In the genomic region with DNA sequence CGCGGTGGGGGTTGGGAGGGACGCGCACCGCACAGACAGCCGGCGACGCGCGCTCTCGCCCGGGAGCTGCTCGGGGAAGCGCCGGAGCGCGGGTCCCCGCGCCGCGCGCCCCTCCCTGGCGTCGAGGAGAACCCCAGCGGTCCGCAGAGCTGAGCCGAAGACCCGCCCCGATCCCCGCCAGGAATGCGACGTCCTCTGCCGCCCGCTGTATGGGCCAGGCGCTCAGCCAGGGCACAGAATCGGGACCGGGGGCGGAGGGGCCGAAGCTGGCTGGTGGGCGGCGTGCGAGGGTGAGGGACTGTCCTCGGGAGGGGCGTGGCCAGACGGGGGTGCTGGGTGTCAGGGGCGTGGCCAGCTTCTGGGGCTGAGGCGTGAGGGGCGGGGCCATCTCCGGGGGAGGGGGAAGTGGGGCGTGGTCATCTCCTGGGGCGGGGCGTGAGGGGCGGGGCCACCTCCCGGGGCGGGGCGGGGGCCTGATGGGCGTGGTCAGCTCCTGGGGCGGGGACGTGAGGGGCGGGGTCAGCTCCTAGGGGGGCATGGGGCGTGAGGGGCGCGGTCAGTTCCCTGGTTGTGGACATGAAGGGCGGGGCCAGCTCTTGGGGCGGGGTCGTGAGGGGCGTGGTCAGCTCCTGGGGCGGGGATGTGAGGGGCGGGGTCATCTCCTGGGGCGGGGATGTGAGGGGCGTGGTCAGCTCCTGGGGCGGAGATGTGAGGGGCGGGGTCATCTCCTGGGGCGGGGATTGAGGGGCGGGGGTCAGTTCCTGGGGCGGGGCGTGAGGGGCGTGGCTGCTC, we compare ENCODE assay signal across 1 cellular context.
TF ChIP-seq lines count a peak whose summit lies in the region.

No MANE protein-coding gene starts in this region.

TF ChIP-seq in K562, 482 proteins besides CTCF, POLR2A, EP300 and RAD21 (continued from another document and continues in another):
- TF ChIP-seq, protein P1, sequence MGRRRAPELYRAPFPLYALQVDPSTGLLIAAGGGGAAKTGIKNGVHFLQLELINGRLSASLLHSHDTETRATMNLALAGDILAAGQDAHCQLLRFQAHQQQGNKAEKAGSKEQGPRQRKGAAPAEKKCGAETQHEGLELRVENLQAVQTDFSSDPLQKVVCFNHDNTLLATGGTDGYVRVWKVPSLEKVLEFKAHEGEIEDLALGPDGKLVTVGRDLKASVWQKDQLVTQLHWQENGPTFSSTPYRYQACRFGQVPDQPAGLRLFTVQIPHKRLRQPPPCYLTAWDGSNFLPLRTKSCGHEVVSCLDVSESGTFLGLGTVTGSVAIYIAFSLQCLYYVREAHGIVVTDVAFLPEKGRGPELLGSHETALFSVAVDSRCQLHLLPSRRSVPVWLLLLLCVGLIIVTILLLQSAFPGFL (CRISPR knock-in tag; IDR thresholded peaks at IDR 0.05): no peak
- TF ChIP-seq TBP (optimal IDR thresholded peaks at IDR 0.05; ENCODE audit: low read depth, low read length) (no peak), ZNF551 (CRISPR knock-in tag; IDR thresholded peaks at IDR 0.05) (no peak), ZNF77 (CRISPR knock-in tag; IDR thresholded peaks at IDR 0.05) (no peak), MEF2D (tag; conservative IDR thresholded peaks at IDR 0.05; ENCODE audit: low read depth) (no peak), ZC3H4 (CRISPR knock-in tag; IDR thresholded peaks at IDR 0.05; ENCODE audit: borderline replicate concordance) (no peak), EP400 (IDR thresholded peaks at IDR 0.05) (no peak), PTBP1 (IDR thresholded peaks at IDR 0.05; ENCODE audit: low read depth, low read length) (no peak), NR2F6 (CRISPR knock-in tag; IDR thresholded peaks at IDR 0.05) (no peak), BRCA1 (IDR thresholded peaks at IDR 0.05) (no peak), BRCA1 (CRISPR knock-in tag; IDR thresholded peaks at IDR 0.05) (no peak), ZBTB17 (CRISPR knock-in tag; IDR thresholded peaks at IDR 0.05) (0 out of 2 replicates have a peak, but pooled peaks have one; percentile 40), FOXP1 (CRISPR knock-in tag; IDR thresholded peaks at IDR 0.05) (no peak), BMI1 (IDR thresholded peaks at IDR 0.05; ENCODE audit: low read length) (no peak), NR1H2 (CRISPR knock-in tag; IDR thresholded peaks at IDR 0.05) (no peak), NFRKB (IDR thresholded peaks at IDR 0.05; ENCODE audit: low read depth) (no peak), HDAC6 (IDR thresholded peaks at IDR 0.05; ENCODE audit: low read depth, low read length) (no peak), MCM5 (IDR thresholded peaks at IDR 0.05; ENCODE audit: low read depth) (no peak), THRAP3 (IDR thresholded peaks at IDR 0.05; ENCODE audit: borderline replicate concordance) (no peak), ZNF75A (CRISPR knock-in tag; IDR thresholded peaks at IDR 0.05) (no peak), TAF9B (IDR thresholded peaks at IDR 0.05; ENCODE audit: partially characterized antibody) (no peak), ZFP30 (CRISPR knock-in tag; IDR thresholded peaks at IDR 0.05; ENCODE audit: borderline replicate concordance) (no peak), PHB2 (IDR thresholded peaks at IDR 0.05; ENCODE audit: low read depth) (no peak), CEBPB (tag; IDR thresholded peaks at IDR 0.05) (no peak), ZBED1 (IDR thresholded peaks at IDR 0.05) (no peak), SMARCE1 (IDR thresholded peaks at IDR 0.05) (no peak), ZNF717 (CRISPR knock-in tag; IDR thresholded peaks at IDR 0.05) (no peak), RFX1 (IDR thresholded peaks at IDR 0.05) (no peak), ASH1L (IDR thresholded peaks at IDR 0.05; ENCODE audit: borderline replicate concordance, low read depth, partially characterized antibody) (no peak), PHF8 (IDR thresholded peaks at IDR 0.05; ENCODE audit: borderline replicate concordance, low read length) (peak; percentile 41; the same call in 1 of the 2 replicates), KAT7 (CRISPR knock-in tag; IDR thresholded peaks at IDR 0.05; ENCODE audit: borderline replicate concordance) (no peak), ZNF764 (CRISPR knock-in tag; IDR thresholded peaks at IDR 0.05; ENCODE audit: low read depth) (no peak), L3MBTL2 (IDR thresholded peaks at IDR 0.05) (peak; percentile 84), EWSR1 (IDR thresholded peaks at IDR 0.05; ENCODE audit: borderline replicate concordance, low read depth, partially characterized antibody) (no peak), BRD4 (IDR thresholded peaks at IDR 0.05) (no peak), NFYB (IDR thresholded peaks at IDR 0.05; ENCODE audit: extremely low read depth, insufficient read length) (no peak), HOXB6 (CRISPR knock-in tag; IDR thresholded peaks at IDR 0.05; ENCODE audit: borderline replicate concordance) (no peak), SIN3A (IDR thresholded peaks at IDR 0.05; ENCODE audit: borderline replicate concordance in 2 of 2, control insufficient read depth in 1 of 2, low read depth in 2 of 2, low read length in 2 of 2) (peak in 1 of 2 experiments; percentile 19; a peak in 1 of 4 replicates)
- TF ChIP-seq, protein P2, sequence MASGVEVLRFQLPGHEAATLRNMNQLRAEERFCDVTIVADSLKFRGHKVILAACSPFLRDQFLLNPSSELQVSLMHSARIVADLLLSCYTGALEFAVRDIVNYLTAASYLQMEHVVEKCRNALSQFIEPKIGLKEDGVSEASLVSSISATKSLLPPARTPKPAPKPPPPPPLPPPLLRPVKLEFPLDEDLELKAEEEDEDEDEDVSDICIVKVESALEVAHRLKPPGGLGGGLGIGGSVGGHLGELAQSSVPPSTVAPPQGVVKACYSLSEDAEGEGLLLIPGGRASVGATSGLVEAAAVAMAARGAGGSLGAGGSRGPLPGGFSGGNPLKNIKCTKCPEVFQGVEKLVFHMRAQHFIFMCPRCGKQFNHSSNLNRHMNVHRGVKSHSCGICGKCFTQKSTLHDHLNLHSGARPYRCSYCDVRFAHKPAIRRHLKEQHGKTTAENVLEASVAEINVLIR (CRISPR knock-in tag; IDR thresholded peaks at IDR 0.05): no peak
- TF ChIP-seq, protein P3, sequence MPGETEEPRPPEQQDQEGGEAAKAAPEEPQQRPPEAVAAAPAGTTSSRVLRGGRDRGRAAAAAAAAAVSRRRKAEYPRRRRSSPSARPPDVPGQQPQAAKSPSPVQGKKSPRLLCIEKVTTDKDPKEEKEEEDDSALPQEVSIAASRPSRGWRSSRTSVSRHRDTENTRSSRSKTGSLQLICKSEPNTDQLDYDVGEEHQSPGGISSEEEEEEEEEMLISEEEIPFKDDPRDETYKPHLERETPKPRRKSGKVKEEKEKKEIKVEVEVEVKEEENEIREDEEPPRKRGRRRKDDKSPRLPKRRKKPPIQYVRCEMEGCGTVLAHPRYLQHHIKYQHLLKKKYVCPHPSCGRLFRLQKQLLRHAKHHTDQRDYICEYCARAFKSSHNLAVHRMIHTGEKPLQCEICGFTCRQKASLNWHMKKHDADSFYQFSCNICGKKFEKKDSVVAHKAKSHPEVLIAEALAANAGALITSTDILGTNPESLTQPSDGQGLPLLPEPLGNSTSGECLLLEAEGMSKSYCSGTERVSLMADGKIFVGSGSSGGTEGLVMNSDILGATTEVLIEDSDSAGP (CRISPR knock-in tag; IDR thresholded peaks at IDR 0.05): no peak
- TF ChIP-seq, protein P4, sequence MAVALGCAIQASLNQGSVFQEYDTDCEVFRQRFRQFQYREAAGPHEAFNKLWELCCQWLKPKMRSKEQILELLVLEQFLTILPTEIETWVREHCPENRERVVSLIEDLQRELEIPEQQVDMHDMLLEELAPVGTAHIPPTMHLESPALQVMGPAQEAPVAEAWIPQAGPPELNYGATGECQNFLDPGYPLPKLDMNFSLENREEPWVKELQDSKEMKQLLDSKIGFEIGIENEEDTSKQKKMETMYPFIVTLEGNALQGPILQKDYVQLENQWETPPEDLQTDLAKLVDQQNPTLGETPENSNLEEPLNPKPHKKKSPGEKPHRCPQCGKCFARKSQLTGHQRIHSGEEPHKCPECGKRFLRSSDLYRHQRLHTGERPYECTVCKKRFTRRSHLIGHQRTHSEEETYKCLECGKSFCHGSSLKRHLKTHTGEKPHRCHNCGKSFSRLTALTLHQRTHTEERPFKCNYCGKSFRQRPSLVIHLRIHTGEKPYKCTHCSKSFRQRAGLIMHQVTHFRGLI (CRISPR knock-in tag; IDR thresholded peaks at IDR 0.05): no peak
- TF ChIP-seq, protein P5, sequence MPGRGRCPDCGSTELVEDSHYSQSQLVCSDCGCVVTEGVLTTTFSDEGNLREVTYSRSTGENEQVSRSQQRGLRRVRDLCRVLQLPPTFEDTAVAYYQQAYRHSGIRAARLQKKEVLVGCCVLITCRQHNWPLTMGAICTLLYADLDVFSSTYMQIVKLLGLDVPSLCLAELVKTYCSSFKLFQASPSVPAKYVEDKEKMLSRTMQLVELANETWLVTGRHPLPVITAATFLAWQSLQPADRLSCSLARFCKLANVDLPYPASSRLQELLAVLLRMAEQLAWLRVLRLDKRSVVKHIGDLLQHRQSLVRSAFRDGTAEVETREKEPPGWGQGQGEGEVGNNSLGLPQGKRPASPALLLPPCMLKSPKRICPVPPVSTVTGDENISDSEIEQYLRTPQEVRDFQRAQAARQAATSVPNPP (IDR thresholded peaks at IDR 0.05; ENCODE audit: borderline replicate concordance, insufficient read depth, insufficient read length): no peak
- TF ChIP-seq, protein P6, sequence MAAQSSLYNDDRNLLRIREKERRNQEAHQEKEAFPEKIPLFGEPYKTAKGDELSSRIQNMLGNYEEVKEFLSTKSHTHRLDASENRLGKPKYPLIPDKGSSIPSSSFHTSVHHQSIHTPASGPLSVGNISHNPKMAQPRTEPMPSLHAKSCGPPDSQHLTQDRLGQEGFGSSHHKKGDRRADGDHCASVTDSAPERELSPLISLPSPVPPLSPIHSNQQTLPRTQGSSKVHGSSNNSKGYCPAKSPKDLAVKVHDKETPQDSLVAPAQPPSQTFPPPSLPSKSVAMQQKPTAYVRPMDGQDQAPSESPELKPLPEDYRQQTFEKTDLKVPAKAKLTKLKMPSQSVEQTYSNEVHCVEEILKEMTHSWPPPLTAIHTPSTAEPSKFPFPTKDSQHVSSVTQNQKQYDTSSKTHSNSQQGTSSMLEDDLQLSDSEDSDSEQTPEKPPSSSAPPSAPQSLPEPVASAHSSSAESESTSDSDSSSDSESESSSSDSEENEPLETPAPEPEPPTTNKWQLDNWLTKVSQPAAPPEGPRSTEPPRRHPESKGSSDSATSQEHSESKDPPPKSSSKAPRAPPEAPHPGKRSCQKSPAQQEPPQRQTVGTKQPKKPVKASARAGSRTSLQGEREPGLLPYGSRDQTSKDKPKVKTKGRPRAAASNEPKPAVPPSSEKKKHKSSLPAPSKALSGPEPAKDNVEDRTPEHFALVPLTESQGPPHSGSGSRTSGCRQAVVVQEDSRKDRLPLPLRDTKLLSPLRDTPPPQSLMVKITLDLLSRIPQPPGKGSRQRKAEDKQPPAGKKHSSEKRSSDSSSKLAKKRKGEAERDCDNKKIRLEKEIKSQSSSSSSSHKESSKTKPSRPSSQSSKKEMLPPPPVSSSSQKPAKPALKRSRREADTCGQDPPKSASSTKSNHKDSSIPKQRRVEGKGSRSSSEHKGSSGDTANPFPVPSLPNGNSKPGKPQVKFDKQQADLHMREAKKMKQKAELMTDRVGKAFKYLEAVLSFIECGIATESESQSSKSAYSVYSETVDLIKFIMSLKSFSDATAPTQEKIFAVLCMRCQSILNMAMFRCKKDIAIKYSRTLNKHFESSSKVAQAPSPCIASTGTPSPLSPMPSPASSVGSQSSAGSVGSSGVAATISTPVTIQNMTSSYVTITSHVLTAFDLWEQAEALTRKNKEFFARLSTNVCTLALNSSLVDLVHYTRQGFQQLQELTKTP (IDR thresholded peaks at IDR 0.05; ENCODE audit: low read depth in 1 of 2, partially characterized antibody in 2 of 2): no peak
- TF ChIP-seq, protein P7, sequence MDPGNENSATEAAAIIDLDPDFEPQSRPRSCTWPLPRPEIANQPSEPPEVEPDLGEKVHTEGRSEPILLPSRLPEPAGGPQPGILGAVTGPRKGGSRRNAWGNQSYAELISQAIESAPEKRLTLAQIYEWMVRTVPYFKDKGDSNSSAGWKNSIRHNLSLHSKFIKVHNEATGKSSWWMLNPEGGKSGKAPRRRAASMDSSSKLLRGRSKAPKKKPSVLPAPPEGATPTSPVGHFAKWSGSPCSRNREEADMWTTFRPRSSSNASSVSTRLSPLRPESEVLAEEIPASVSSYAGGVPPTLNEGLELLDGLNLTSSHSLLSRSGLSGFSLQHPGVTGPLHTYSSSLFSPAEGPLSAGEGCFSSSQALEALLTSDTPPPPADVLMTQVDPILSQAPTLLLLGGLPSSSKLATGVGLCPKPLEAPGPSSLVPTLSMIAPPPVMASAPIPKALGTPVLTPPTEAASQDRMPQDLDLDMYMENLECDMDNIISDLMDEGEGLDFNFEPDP (CRISPR knock-in tag; IDR thresholded peaks at IDR 0.05): no peak
- TF ChIP-seq, protein P8, sequence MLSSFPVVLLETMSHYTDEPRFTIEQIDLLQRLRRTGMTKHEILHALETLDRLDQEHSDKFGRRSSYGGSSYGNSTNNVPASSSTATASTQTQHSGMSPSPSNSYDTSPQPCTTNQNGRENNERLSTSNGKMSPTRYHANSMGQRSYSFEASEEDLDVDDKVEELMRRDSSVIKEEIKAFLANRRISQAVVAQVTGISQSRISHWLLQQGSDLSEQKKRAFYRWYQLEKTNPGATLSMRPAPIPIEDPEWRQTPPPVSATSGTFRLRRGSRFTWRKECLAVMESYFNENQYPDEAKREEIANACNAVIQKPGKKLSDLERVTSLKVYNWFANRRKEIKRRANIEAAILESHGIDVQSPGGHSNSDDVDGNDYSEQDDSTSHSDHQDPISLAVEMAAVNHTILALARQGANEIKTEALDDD (IDR thresholded peaks at IDR 0.05): no peak
- TF ChIP-seq, protein P9, sequence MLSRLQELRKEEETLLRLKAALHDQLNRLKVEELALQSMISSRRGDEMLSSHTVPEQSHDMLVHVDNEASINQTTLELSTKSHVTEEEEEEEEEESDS (CRISPR knock-in tag; IDR thresholded peaks at IDR 0.05): no peak
- TF ChIP-seq, protein P10, sequence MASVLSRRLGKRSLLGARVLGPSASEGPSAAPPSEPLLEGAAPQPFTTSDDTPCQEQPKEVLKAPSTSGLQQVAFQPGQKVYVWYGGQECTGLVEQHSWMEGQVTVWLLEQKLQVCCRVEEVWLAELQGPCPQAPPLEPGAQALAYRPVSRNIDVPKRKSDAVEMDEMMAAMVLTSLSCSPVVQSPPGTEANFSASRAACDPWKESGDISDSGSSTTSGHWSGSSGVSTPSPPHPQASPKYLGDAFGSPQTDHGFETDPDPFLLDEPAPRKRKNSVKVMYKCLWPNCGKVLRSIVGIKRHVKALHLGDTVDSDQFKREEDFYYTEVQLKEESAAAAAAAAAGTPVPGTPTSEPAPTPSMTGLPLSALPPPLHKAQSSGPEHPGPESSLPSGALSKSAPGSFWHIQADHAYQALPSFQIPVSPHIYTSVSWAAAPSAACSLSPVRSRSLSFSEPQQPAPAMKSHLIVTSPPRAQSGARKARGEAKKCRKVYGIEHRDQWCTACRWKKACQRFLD (CRISPR knock-in tag; IDR thresholded peaks at IDR 0.05): no peak; the same call in 1 of the 2 replicates
